Comparison of ENCODE assay signal across 8 cellular contexts in genomic region chr19:1591421-1592022, GRCh38. TPM values are rescaled to one million over a fixed set of nuclear protein-coding genes. Genes with fewer than 3 reads are reported as not detected.
DNase-seq lines count a peak whose midpoint lies in the region; ATAC-seq and TF ChIP-seq lines count a peak whose summit lies in the region.

No MANE protein-coding gene starts in this region.

- peaks cover 2% of the 10 kb centered on the region for H3K36me3 Mint-ChIP-seq in CD8-positive, alpha-beta T cell
- H3K36me3 Mint-ChIP-seq in IgD-negative memory B cell = no peaks in the 10 kb centered on the region

- H3K4me1 Mint-ChIP-seq in CD8-positive, alpha-beta T cell (ENCODE audit: low read depth) = peaks cover 22% of the 10 kb centered on the region
- peaks cover 12 to 19% (median 13%) of the 10 kb centered on the region in 3 donors for H3K4me1 Mint-ChIP-seq in IgD-negative memory B cell

- peak; percentile 0 for ATAC-seq in CD8-positive, alpha-beta T cell
- peak in 1 of 2 donors; percentile 4 for ATAC-seq in right cardiac atrium
- ATAC-seq in HG03039 (IDR thresholded peaks at IDR 0.05; ENCODE audit: unreplicated experiment) = no peak
- ATAC-seq in GM21526 (IDR thresholded peaks at IDR 0.05; ENCODE audit: low FRiP score, unreplicated experiment) = no peak

- DNase-seq in CD8-positive, alpha-beta T cell = no peak
- peak; percentile 68 for DNase-seq in activated CD8-positive, alpha-beta memory T cell treated with anti-CD3 and anti-CD28 coated beads, Interleukin-2, amount 50 U/mL, for 48 hours
- DNase-seq in right cardiac atrium = peak in 1 of 3 donors; percentile 66
- DNase-seq in middle frontal gyrus (ENCODE audit: extremely low spot score, low spot score) = no peak

- H3K27ac Mint-ChIP-seq in CD8-positive, alpha-beta T cell = peak overlapping the region; percentile 91
- H3K27ac Mint-ChIP-seq in IgD-negative memory B cell = peak overlapping the region; percentile 62 to 89 (median 87)

- CTCF ChIA-PET in CD8-positive, alpha-beta T cell (lab: Charles Lee) = interaction anchor here (0.9 to 2.0 kb wide), 5 partner anchors 14 to 235 kb away, joined by 3 to 9 read pairs (median 3); partner anchors contain the start of gene UQCR11

- WGBS in right cardiac atrium = 3% methylated on average over 31 of the region's 31 CpGs

- peak overlapping the region; percentile 95 for H3K4me3 ChIP-seq in CD8-positive, alpha-beta T cell (ENCODE audit: low read depth, low read length)
- H3K4me3 ChIP-seq in right cardiac atrium (ENCODE audit: low read length) (peak overlapping the region; percentile 91), skin epidermis (peak overlapping the region; percentile 79 to 89 (median 83))

- peak overlapping the region; percentile 84 for H3K27ac ChIP-seq in CD8-positive, alpha-beta T cell (ENCODE audit: low read depth, low read length)
- H3K27ac ChIP-seq in right cardiac atrium (ENCODE audit: low read length) (peak overlapping the region; percentile 59), skin epidermis (peak overlapping the region; percentile 82 to 99 (median 96))

- H3K27me3 Mint-ChIP-seq in CD8-positive, alpha-beta T cell (ENCODE audit: low read depth) = no peaks in the 10 kb centered on the region
- H3K27me3 Mint-ChIP-seq in IgD-negative memory B cell = no peaks in the 10 kb centered on the region

- no peaks in the 10 kb centered on the region for H3K9me3 Mint-ChIP-seq in CD8-positive, alpha-beta T cell
- no peaks in the 10 kb centered on the region for H3K9me3 Mint-ChIP-seq in IgD-negative memory B cell

- H3K36me3 ChIP-seq in CD8-positive, alpha-beta T cell (ENCODE audit: insufficient read depth, low read length) = no peaks in the 10 kb centered on the region

- H3K9me3 ChIP-seq in CD8-positive, alpha-beta T cell (ENCODE audit: low read length) = no peaks in the 10 kb centered on the region
- no peaks in the 10 kb centered on the region for H3K9me3 ChIP-seq in right cardiac atrium (ENCODE audit: control insufficient read depth, low read length)

- peaks cover 18% of the 10 kb centered on the region for H3K4me1 ChIP-seq in CD8-positive, alpha-beta T cell (ENCODE audit: insufficient read depth, low read length)
- peaks cover 6% of the 10 kb centered on the region for H3K4me1 ChIP-seq in right cardiac atrium (ENCODE audit: control insufficient read depth, insufficient read depth, low read length)

- TF ChIP-seq CTCF in CD8-positive, alpha-beta T cell (IDR thresholded peaks at IDR 0.05) = no peak

- no peaks in the 10 kb centered on the region for H3K27me3 ChIP-seq in CD8-positive, alpha-beta T cell (ENCODE audit: insufficient read depth, low read length)
- H3K27me3 ChIP-seq in right cardiac atrium (ENCODE audit: control insufficient read depth, insufficient read depth) = no peaks in the 10 kb centered on the region

- POLR2A ChIA-PET in CD8-positive, alpha-beta T cell (lab: Charles Lee) = interaction anchor here (0.5 to 1.1 kb wide), 2 partner anchors 15 to 73 kb away, joined by 3 to 5 read pairs; no protein-coding TSS in a partner anchor

- peak overlapping the region; percentile 88 for H3K4me3 Mint-ChIP-seq in CD8-positive, alpha-beta T cell
- peak overlapping the region; percentile 83 to 94 (median 88) for H3K4me3 Mint-ChIP-seq in IgD-negative memory B cell

- intact Hi-C loops in CD8-positive, alpha-beta T cell (cut with DNase I, micrococcal nuclease) = loop anchor here (1.0 to 5.0 kb wide), 7 partner anchors 14 to 221 kb away; partner anchors contain the start of genes MEX3D (in 2 of the 2), TCF3 (in 2 of the 2), UQCR11 (in 2 of the 2) and ATP8B3 (in 1 of the 2)
- intact Hi-C loops in right cardiac atrium (cut with DNase I) = no loop called here

RNA-seq across cellular contexts. Expression of gene MBD3, which starts 1.1 kb away (rescaled TPM):
- 10 to 100 TPM; 31.0 to 37.2 TPM for total RNA-seq in CD8-positive, alpha-beta T cell
- polyA plus RNA-seq in IgD-negative memory B cell = 16.4 TPM
- total RNA-seq in right cardiac atrium = 10 to 100 TPM; 45.8 to 63.0 (median 58.9) TPM
- polyA plus RNA-seq in right cardiac atrium = 96.2 TPM

RNA-seq across cellular contexts. Expression of gene UQCR11, which starts 13.7 kb away (rescaled TPM):
- total RNA-seq in CD8-positive, alpha-beta T cell = 10 to 100 TPM; 97.1 to 98.0 TPM
- polyA plus RNA-seq in IgD-negative memory B cell (487 TPM), right cardiac atrium (472 TPM)
- total RNA-seq in right cardiac atrium = 100 to 1,000 TPM; 639 to 958 (median 854) TPM

RNA-seq across cellular contexts. Expression of gene MEX3D, which starts 23.4 kb away (rescaled TPM):
- 1 to 10 TPM; 1.5 to 1.7 TPM for total RNA-seq in CD8-positive, alpha-beta T cell
- polyA plus RNA-seq in IgD-negative memory B cell (0.13 TPM), right cardiac atrium (4.4 TPM)
- total RNA-seq in right cardiac atrium = 10 to 100 TPM in 3 of 4 donors, 1 to 10 TPM in 1; 9.5 to 12.4 (median 11.7) TPM

Comparison
In these comparisons a context has a peak if more than half of its experiments do, and no peak if none do; other contexts are left out.
1. RNA of gene UQCR11, which starts 13.7 kb away (total RNA-seq): 639 to 958 TPM in right cardiac atrium; 97.1 to 98.0 TPM in CD8-positive, alpha-beta T cell; every median in the first group is over 4 times any median in the second.
2. intact Hi-C loops: an anchor here in CD8-positive, alpha-beta T cell (1.0 to 5.0 kb wide); none called in right cardiac atrium.
3. Peak in every context shown above with its lines, with median percentiles within 50 percentile points of each other: H3K27ac ChIP-seq and H3K4me3 ChIP-seq.